ENCODE assay signal across 8 cellular contexts in the genomic region with DNA sequence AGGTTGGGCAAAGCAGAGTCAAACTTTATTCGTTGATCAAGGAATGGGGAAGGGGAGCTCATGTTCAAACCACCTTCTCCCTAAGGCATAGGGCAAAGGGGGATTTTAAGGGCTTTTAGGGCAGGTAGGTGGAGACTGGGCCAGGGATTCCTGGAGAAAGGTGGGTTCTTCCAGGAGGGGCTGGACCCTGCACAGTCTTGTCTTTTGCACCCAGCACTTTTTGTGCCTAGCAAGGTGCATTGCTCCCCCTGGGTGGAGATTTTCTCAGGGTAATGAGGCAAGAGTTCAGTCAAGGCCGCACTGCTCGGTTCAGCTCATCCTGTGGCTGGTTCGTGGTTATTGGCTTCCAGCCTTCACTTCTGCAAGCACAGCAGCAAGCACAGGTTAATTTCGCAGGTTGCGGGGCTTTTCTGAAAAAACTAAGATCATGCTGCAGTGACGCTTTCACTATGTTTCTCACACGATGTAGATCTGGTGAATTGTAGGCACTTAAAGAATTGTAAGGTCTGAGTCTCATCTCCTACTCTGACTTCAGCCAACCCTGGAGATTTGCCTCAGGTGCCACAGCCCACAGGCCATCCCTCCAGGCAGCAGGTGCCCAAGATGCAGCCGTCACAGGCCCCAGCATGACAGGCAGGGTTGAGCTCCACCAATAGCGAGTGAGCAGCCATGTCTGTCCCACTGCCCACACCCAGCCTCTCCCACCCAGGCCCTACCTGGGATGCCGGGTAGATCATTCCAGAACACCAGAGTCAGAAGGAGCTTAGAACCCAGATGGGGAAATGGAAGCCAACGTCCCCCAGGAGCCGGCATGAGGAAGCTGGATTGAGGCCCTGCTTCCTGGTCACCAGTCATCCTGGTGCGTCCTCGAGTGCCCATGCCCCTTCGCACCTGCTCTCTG. TPM values are rescaled to one million over a fixed set of nuclear protein-coding genes. Genes with fewer than 3 reads are reported as not detected.
DNase-seq lines count a peak whose midpoint lies in the region; ATAC-seq and TF ChIP-seq lines count a peak whose summit lies in the region.
"Had no signal": no experiment of that assay in that cellular context is flagged by ENCODE, and none has a peak within 500 bp of the region (broad histone marks: within the 10 kb centered on the region; RNA-seq: fewer than 3 reads in every experiment).

No MANE protein-coding gene starts in this region.

- H3K79me1 ChIP-seq in H9 (ENCODE audit: insufficient read depth, low read depth, low read length, poor library complexity, severe bottlenecking), result no peaks in the 10 kb centered on the region

- H3K9ac ChIP-seq in H9 (ENCODE audit: extremely low read depth, insufficient read length, low read length), result no peak overlapping the region

- no peak overlapping the region for H2BK15ac ChIP-seq in H9 (ENCODE audit: low read depth, low read length)

- no peak overlapping the region for H3K4me2 ChIP-seq in H9 (ENCODE audit: insufficient read depth, insufficient read length, low read length)

- DNase-seq in H9 (peak; percentile 21), ecto neural progenitor cell (ENCODE audit: low spot score) (peak; percentile 42), NCI-H526 (lab: John Stamatoyannopoulos, UW) (no peak), NCI-H446 treated with DMSO at 0.1 percent for 48 hours (lab: John Stamatoyannopoulos, UW) (no peak), HT-29 (ENCODE audit: low spot score) (no peak)
- DNase-seq in activated CD4-positive, alpha-beta T cell treated with anti-CD3 and anti-CD28 coated beads for 36 hours, result peak; percentile 79
- DNase-seq in stimulated activated naive CD8-positive, alpha-beta T cell treated with anti-CD3 and anti-CD28 coated beads, Interleukin-15, Interleukin-2, amounts not matched to agents 100 U/mL and 50 U/mL, for 24 hours, result peak; percentile 45

- ATAC-seq in activated CD4-positive, alpha-beta T cell treated with anti-CD3 and anti-CD28 coated beads for 36 hours, result peak; percentile 29
- ATAC-seq in stimulated activated naive CD8-positive, alpha-beta T cell treated with anti-CD3 and anti-CD28 coated beads, Interleukin-15, Interleukin-2, amounts not matched to agents 100 U/mL and 50 U/mL, for 24 hours, result peak; percentile 3

- H4K8ac ChIP-seq in H9 (replicated peaks; ENCODE audit: insufficient read length, low read depth, low read length), result no peak overlapping the region

- H3K9me3 ChIP-seq in H9 (ENCODE audit: control insufficient read depth, low read depth, low read length), result no peaks in the 10 kb centered on the region

- H4K91ac ChIP-seq in H9 (ENCODE audit: insufficient read length, low read depth, low read length), result no peak overlapping the region

- H4K5ac ChIP-seq in H9 (ENCODE audit: insufficient read length, low read depth, low read length), result no peak overlapping the region

- H2BK20ac ChIP-seq in H9 (ENCODE audit: low read depth, low read length, poor library complexity, severe bottlenecking), result no peak overlapping the region

- H3K9me3 Mint-ChIP-seq in H9, result no peaks in the 10 kb centered on the region; a peak in 2 of 5 replicates
- no peaks in the 10 kb centered on the region for H3K9me3 Mint-ChIP-seq in activated CD4-positive, alpha-beta T cell treated with anti-CD3 and anti-CD28 coated beads for 36 hours (ENCODE audit: low read depth)

- POLR2A ChIA-PET in activated CD4-positive, alpha-beta T cell treated with anti-CD3 and anti-CD28 coated beads for 36 hours (lab: Charles Lee), result interaction anchor here (0.6 to 1.2 kb wide), 2 partner anchors 153 to 690 kb away, joined by 3 read pairs; no protein-coding TSS in a partner anchor

- H3K27ac Mint-ChIP-seq in H9, result no peak overlapping the region
- H3K27ac Mint-ChIP-seq in activated CD4-positive, alpha-beta T cell treated with anti-CD3 and anti-CD28 coated beads for 36 hours, result no peak overlapping the region

- H3K4ac ChIP-seq in H9 (ENCODE audit: low read depth, low read length), result no peak overlapping the region

- H3K23me2 ChIP-seq in H9 (ENCODE audit: insufficient read length, low read depth, low read length, poor library complexity, severe bottlenecking), result no peaks in the 10 kb centered on the region

- H3K18ac ChIP-seq in H9 (ENCODE audit: insufficient read length, low read depth, low read length), result no peak overlapping the region

- intact Hi-C loops in activated CD4-positive, alpha-beta T cell treated with anti-CD3 and anti-CD28 coated beads for 36 hours (cut with DNase I, micrococcal nuclease), result loop anchor here in 1 of 2 experiments (1.0 to 10.0 kb wide), 4 partner anchors 21 to 760 kb away; a partner anchor contains a TSS

- no peak for TF ChIP-seq CTCF in H9 (conservative IDR thresholded peaks at IDR 0.05)

- CTCF ChIA-PET in activated CD4-positive, alpha-beta T cell treated with anti-CD3 and anti-CD28 coated beads for 36 hours (lab: Charles Lee), result interaction anchor here (0.6 to 1.8 kb wide), 6 partner anchors 9 to 466 kb away, joined by 3 to 14 read pairs (median 5); a partner anchor contains a TSS

- H3K4me1 ChIP-seq in H9 (ENCODE audit: insufficient read depth, low read length), result peaks cover 2% of the 10 kb centered on the region; the same call in 1 of the 2 replicates

- no peaks in the 10 kb centered on the region; the same call in 1 of the 2 replicates for H3K27me3 ChIP-seq in H9 (ENCODE audit: insufficient read depth, low read length)

- WGBS in H9 (ENCODE audit: extremely low coverage, insufficient read length, low lambda C conversion rate), result no CpG with 5 or more reads among the region's 16 CpGs

- H2BK12ac ChIP-seq in H9 (ENCODE audit: insufficient read length, low read depth, low read length), result no peak overlapping the region

- H3K23ac ChIP-seq in H9 (ENCODE audit: insufficient read length, low read depth, low read length), result no peak overlapping the region

- H3K36me3 Mint-ChIP-seq in H9 (ENCODE audit: insufficient read depth in 1 of 3, low read depth in 3 of 3), result no peaks in the 10 kb centered on the region
- H3K36me3 Mint-ChIP-seq in activated CD4-positive, alpha-beta T cell treated with anti-CD3 and anti-CD28 coated beads for 36 hours (ENCODE audit: low read depth), result peaks cover 2% of the 10 kb centered on the region

- H3K79me2 ChIP-seq in H9 (ENCODE audit: insufficient read depth, low read length), result no peaks in the 10 kb centered on the region

- H3K14ac ChIP-seq in H9 (ENCODE audit: insufficient read depth, low read length), result no peak overlapping the region

- no peak overlapping the region for H3K56ac ChIP-seq in H9 (ENCODE audit: insufficient read length, low read depth, low read length)

- H3K4me3 Mint-ChIP-seq in H9, result no peak overlapping the region
- peak overlapping the region; percentile 53 for H3K4me3 Mint-ChIP-seq in activated CD4-positive, alpha-beta T cell treated with anti-CD3 and anti-CD28 coated beads for 36 hours

- no peak overlapping the region for H2AK5ac ChIP-seq in H9 (ENCODE audit: insufficient read length, low read length)

- no peaks in the 10 kb centered on the region for H3K4me1 Mint-ChIP-seq in H9
- peaks cover 14% of the 10 kb centered on the region for H3K4me1 Mint-ChIP-seq in activated CD4-positive, alpha-beta T cell treated with anti-CD3 and anti-CD28 coated beads for 36 hours

- no peak overlapping the region for H2AFZ ChIP-seq in H9 (ENCODE audit: low read length)

- H4K20me1 ChIP-seq in H9 (ENCODE audit: control insufficient read depth, insufficient read depth, insufficient read length), result no peaks in the 10 kb centered on the region

- H3K27me3 Mint-ChIP-seq in H9 (ENCODE audit: low read depth), result peaks cover 31% of the 10 kb centered on the region
- no peaks in the 10 kb centered on the region for H3K27me3 Mint-ChIP-seq in activated CD4-positive, alpha-beta T cell treated with anti-CD3 and anti-CD28 coated beads for 36 hours

- no peak overlapping the region for H2BK5ac ChIP-seq in H9 (ENCODE audit: insufficient read length, low read length)

- H3T11ph ChIP-seq in H9 (ENCODE audit: low read length), result no peak overlapping the region

- H3K27ac ChIP-seq in H9 (ENCODE audit: insufficient read length, low read depth, low read length), result no peak overlapping the region

- H2BK120ac ChIP-seq in H9 (ENCODE audit: low read depth, low read length, poor library complexity, severe bottlenecking), result no peak overlapping the region

RNA-seq across cellular contexts. Expression of a gene that starts 37.1 kb away (rescaled TPM):
- not detected in 2 replicates for total RNA-seq in H9 (2021)
- total RNA-seq in activated CD4-positive, alpha-beta T cell treated with anti-CD3 and anti-CD28 coated beads for 36 hours, result not detected
- total RNA-seq in HT-29 (2014; rRNA removed; shearing (Covaris generic)), result not detected in 2 replicates
- total RNA-seq: H1 had no signal

RNA-seq across cellular contexts. Expression of a gene that starts 40.4 kb away (rescaled TPM):
- not detected in 2 replicates for total RNA-seq in H9 (2021)
- total RNA-seq in activated CD4-positive, alpha-beta T cell treated with anti-CD3 and anti-CD28 coated beads for 36 hours, result not detected
- total RNA-seq in HT-29 (2014; rRNA removed; shearing (Covaris generic)), result not detected in 2 replicates
- total RNA-seq: H1 had no signal

Comparison
In these comparisons a context has a peak if more than half of its experiments do, and no peak if none do; other contexts are left out.
1. DNase-seq: peak in H9 (single experiment), activated CD4-positive, alpha-beta T cell treated with anti-CD3 and anti-CD28 coated beads for 36 hours (single experiment), ecto neural progenitor cell (single experiment) and stimulated activated naive CD8-positive, alpha-beta T cell treated with anti-CD3 and anti-CD28 coated beads, Interleukin-15, Interleukin-2, amounts not matched to agents 100 U/mL and 50 U/mL, for 24 hours (single experiment); none in NCI-H526 (0 of 2), NCI-H446 treated with DMSO at 0.1 percent for 48 hours (single experiment) and HT-29 (single experiment).